34 cellular contexts compared by ENCODE assay signal in the genomic region with DNA sequence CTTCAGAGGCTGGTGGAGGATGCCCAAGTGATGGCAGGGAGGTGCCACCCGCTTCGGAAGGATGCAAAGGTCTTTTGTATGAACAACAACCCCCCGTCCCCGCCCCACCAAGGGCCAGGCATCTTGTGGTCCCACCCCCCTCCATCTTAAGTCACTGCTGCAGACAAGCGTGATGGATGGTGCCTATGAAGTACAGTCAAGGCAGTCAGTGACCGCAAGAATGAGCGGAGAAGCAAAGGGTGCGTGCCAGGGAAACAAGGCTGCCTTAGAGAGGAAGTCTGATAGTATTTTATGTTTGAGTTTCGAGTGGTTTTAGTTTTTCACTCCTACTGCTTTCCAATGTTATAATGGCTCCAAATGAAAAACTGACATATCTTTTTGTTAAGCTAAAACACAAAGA.
"Had no signal": no experiment of that assay in that cellular context is flagged by ENCODE, and none has a peak within 500 bp of the region (broad histone marks: within the 10 kb centered on the region; RNA-seq: fewer than 3 reads in every experiment).

No MANE protein-coding gene starts in this region.

- H3K27ac ChIP-seq: cardiac muscle cell, RWPE1, VCaP had no signal

- H3K36me3 Mint-ChIP-seq: activated naive CD4-positive, alpha-beta T cell treated with anti-CD3 and anti-CD28 coated beads, Interleukin-2, amount 50 U/mL, for 24 hours; activated naive CD8-positive, alpha-beta T cell treated with anti-CD3 and anti-CD28 coated beads, Interleukin-2, amount 10 ng/mL, durations not matched to agents 7 days and 5 days had no signal

- FAIRE-seq: RCC 7860 had no signal

- H3K4me1 Mint-ChIP-seq: activated naive CD4-positive, alpha-beta T cell treated with anti-CD3 and anti-CD28 coated beads, Interleukin-2, amount 50 U/mL, for 24 hours; activated naive CD8-positive, alpha-beta T cell treated with anti-CD3 and anti-CD28 coated beads, Interleukin-2, amount 10 ng/mL, durations not matched to agents 7 days and 5 days had no signal

- H3K36me3 ChIP-seq: cardiac muscle cell, MG63 had no signal

- H3K9me3 Mint-ChIP-seq: activated CD8-positive, alpha-beta T cell treated with anti-CD3 and anti-CD28 coated beads for 36 hours; activated naive CD4-positive, alpha-beta T cell treated with anti-CD3 and anti-CD28 coated beads, Interleukin-2, amount 50 U/mL, for 24 hours; activated naive CD8-positive, alpha-beta T cell treated with anti-CD3 and anti-CD28 coated beads, Interleukin-2, amount 10 ng/mL, durations not matched to agents 7 days and 5 days; activated T-cell treated with anti-CD3 and anti-CD28 coated beads, Interleukin-2, amount 50 U/mL, for 24 hours; activated T-helper 2 cell treated with anti-CD3 and anti-CD28 coated beads, Interferon-gamma antibody, Interleukin-2, Interleukin-4, amounts not matched to agents 10 μg/mL and 5 μg/mL and 100 μg/mL, durations not matched to agents 14 hours and 24 hours and 36 hours had no signal

- H3K4me3 Mint-ChIP-seq: activated CD8-positive, alpha-beta T cell treated with anti-CD3 and anti-CD28 coated beads for 36 hours; activated naive CD4-positive, alpha-beta T cell treated with anti-CD3 and anti-CD28 coated beads, Interleukin-2, amount 50 U/mL, for 24 hours; activated naive CD8-positive, alpha-beta T cell treated with anti-CD3 and anti-CD28 coated beads, Interleukin-2, amount 10 ng/mL, durations not matched to agents 7 days and 5 days; activated T-cell treated with anti-CD3 and anti-CD28 coated beads, Interleukin-2, amount 50 U/mL, for 24 hours had no signal

- DNase-seq: activated CD4-positive, alpha-beta T cell treated with anti-CD3 and anti-CD28 coated beads for 1 hour; activated CD4-positive, alpha-beta T cell treated with anti-CD3 and anti-CD28 coated beads for 48 hours; activated CD4-positive, alpha-beta T cell treated with anti-CD3 and anti-CD28 coated beads, Interleukin-2, amount 50 U/mL, for 4 hours; activated CD4-positive, CD25-positive, alpha-beta regulatory T cell; activated CD8-positive, alpha-beta T cell treated with anti-CD3 and anti-CD28 coated beads for 36 hours; activated gamma-delta T cell; activated naive CD4-positive, alpha-beta T cell treated with Interleukin-2 at 50 U/mL for 16 hours; activated naive CD8-positive, alpha-beta T cell treated with anti-CD3 and anti-CD28 coated beads, Interleukin-2, amount 10 ng/mL, durations not matched to agents 7 days and 5 days; activated T-cell treated with anti-CD3 and anti-CD28 coated beads, Interleukin-2, amount 50 U/mL, for 24 hours; amygdala; Kasumi-1; KG1; MG63; NCI-H1048; NCI-H1105 treated with DMSO at 0.1 percent for 48 hours; NCI-H1436 treated with DMSO at 0.1 percent for 48 hours; NCI-H1694 treated with DMSO at 0.1 percent for 48 hours; NCI-H2029; NCI-H345; NCI-H524 treated with DMSO at 0.1 percent for 48 hours; PC-3; SIG-M5; SW 1271; T-helper 1 cell; T-helper 2 cell; T-helper 9 cell had no signal

- ATAC-seq: activated CD8-positive, alpha-beta T cell treated with anti-CD3 and anti-CD28 coated beads for 36 hours; PC-3; Right ventricle myocardium inferior; SK-N-SH treated with all-trans-retinoic acid at 6 μM for 48 hours had no signal

- H3K9me3 ChIP-seq: MG63 had no signal

- H3K4me3 ChIP-seq: cardiac muscle cell, MG63 had no signal

- H3K27me3 ChIP-seq: cardiac muscle cell, MG63 had no signal

- H3K27ac Mint-ChIP-seq: activated CD8-positive, alpha-beta T cell treated with anti-CD3 and anti-CD28 coated beads for 36 hours; activated naive CD4-positive, alpha-beta T cell treated with anti-CD3 and anti-CD28 coated beads, Interleukin-2, amount 50 U/mL, for 24 hours; activated naive CD8-positive, alpha-beta T cell treated with anti-CD3 and anti-CD28 coated beads, Interleukin-2, amount 10 ng/mL, durations not matched to agents 7 days and 5 days; activated T-cell treated with anti-CD3 and anti-CD28 coated beads, Interleukin-2, amount 50 U/mL, for 24 hours; activated T-helper 2 cell treated with anti-CD3 and anti-CD28 coated beads, Interferon-gamma antibody, Interleukin-2, Interleukin-4, amounts not matched to agents 10 μg/mL and 5 μg/mL and 100 μg/mL, durations not matched to agents 14 hours and 24 hours and 36 hours had no signal
